Comparison of ENCODE assay signal across 8 cellular contexts in genomic region chr9:34929506-34930102, GRCh38. TPM values are rescaled to one million over a fixed set of nuclear protein-coding genes. Genes with fewer than 3 reads are reported as not detected.
DNase-seq lines count a peak whose midpoint lies in the region; ATAC-seq lines count a peak whose summit lies in the region.

No MANE protein-coding gene starts in this region.

- DNase-seq in NCI-H510A treated with DMSO at 0.1 percent for 48 hours (lab: John Stamatoyannopoulos, UW) (peak; percentile 22), NCI-H510A (lab: John Stamatoyannopoulos, UW) (no peak), M059J (ENCODE audit: low read depth) (peak; percentile 12), head of caudate nucleus (peak; percentile 34 to 85 (median 66)), NCI-H2107 treated with DMSO at 0.1 percent for 48 hours (lab: John Stamatoyannopoulos, UW; ENCODE audit: unreplicated experiment) (no peak)
- peak; percentile 14 for DNase-seq in activated CD4-positive, alpha-beta T cell treated with anti-CD3 and anti-CD28 coated beads, Interleukin-2, amount 50 U/mL, for 1 hour
- DNase-seq in stimulated activated CD4-positive, alpha-beta T cell treated with anti-CD3 and anti-CD28 coated beads, Interleukin-2, amount 100 ng/mL, for 24 hours = peak; percentile 34 to 54

- intact Hi-C loops in head of caudate nucleus (cut with DNase I) = no loop called here

- no peak for ATAC-seq in HG02610 (IDR thresholded peaks at IDR 0.05; ENCODE audit: unreplicated experiment)

RNA-seq across cellular contexts. Expression of gene PHF24, which starts 28.5 kb away (rescaled TPM):
- not detected in 2 replicates for total RNA-seq in M059J (2014; rRNA removed; shearing (Covaris generic))

RNA-seq across cellular contexts. Expression of gene DNAJB5, which starts 59.9 kb away (rescaled TPM):
- total RNA-seq in M059J (2014; rRNA removed; shearing (Covaris generic)) = 18.0 and 23.1 TPM in 2 replicates

Comparison
In these comparisons a context has a peak if more than half of its experiments do, and no peak if none do; other contexts are left out.
1. DNase-seq: peak in NCI-H510A treated with DMSO at 0.1 percent for 48 hours (single experiment), M059J (single experiment), activated CD4-positive, alpha-beta T cell treated with anti-CD3 and anti-CD28 coated beads, Interleukin-2, amount 50 U/mL, for 1 hour (single experiment), head of caudate nucleus (42 of 42) and stimulated activated CD4-positive, alpha-beta T cell treated with anti-CD3 and anti-CD28 coated beads, Interleukin-2, amount 100 ng/mL, for 24 hours (2 of 2); none in NCI-H510A (single experiment) and NCI-H2107 treated with DMSO at 0.1 percent for 48 hours (single experiment).